Comparison of ENCODE assay signal across 13 cellular contexts in genomic region chr2:231716641-231717280, GRCh38. TPM values are rescaled to one million over a fixed set of nuclear protein-coding genes. Genes with fewer than 3 reads are reported as not detected.
A peak's percentile ranks its signal among the peaks of the same experiment; 100 is the strongest.
DNase-seq lines count a peak whose midpoint lies in the region; ATAC-seq and TF ChIP-seq lines count a peak whose summit lies in the region.
"Had no signal": no experiment of that assay in that cellular context is flagged by ENCODE, and none has a peak within 500 bp of the region (broad histone marks: within the 10 kb centered on the region; RNA-seq: fewer than 3 reads in every experiment).

No MANE protein-coding gene starts in this region.

- 0 out of 2 replicates have a peak, but pooled peaks cover 5% of the 10 kb centered on the region for H3K9me3 ChIP-seq in DOHH2 (ENCODE audit: control insufficient read depth, insufficient read depth, low read length)
- H3K9me3 ChIP-seq: thyroid gland had no signal

- peaks cover 54% of the 10 kb centered on the region for H3F3A ChIP-seq in DOHH2 (ENCODE audit: control insufficient read depth, insufficient read depth)

- H4K20me1 ChIP-seq in DOHH2 (ENCODE audit: control insufficient read depth, insufficient read depth, low read depth, low read length) = peaks cover 3% of the 10 kb centered on the region; the same call in 1 of the 2 replicates

- peak overlapping the region; percentile 91 for H3K27ac ChIP-seq in DOHH2 (ENCODE audit: low read depth, low read length)
- H3K27ac ChIP-seq: thyroid gland had no signal

- H3K4me1 ChIP-seq in DOHH2 (ENCODE audit: control insufficient read depth, low read length) = peaks cover 68% of the 10 kb centered on the region

- no peak for ATAC-seq in HG02981 (IDR thresholded peaks at IDR 0.05; ENCODE audit: unreplicated experiment)
- ATAC-seq: left colon had no signal

- H3K9me3 Mint-ChIP-seq in chondrocyte (ENCODE audit: low read depth) = no peaks in the 10 kb centered on the region
- no peaks in the 10 kb centered on the region for H3K9me3 Mint-ChIP-seq in neural crest cell

- H3K27me3 Mint-ChIP-seq in chondrocyte (ENCODE audit: low read depth) (no peaks in the 10 kb centered on the region), neural crest cell (ENCODE audit: low read depth) (peaks cover 46% of the 10 kb centered on the region)
- H3K27me3 Mint-ChIP-seq: activated CD4-positive, alpha-beta memory T cell treated with anti-CD3 and anti-CD28 coated beads for 36 hours; progenitor cell of endocrine pancreas had no signal

- peaks cover 16% of the 10 kb centered on the region for H3K79me2 ChIP-seq in DOHH2 (ENCODE audit: control insufficient read depth, low read length)

- no peaks in the 10 kb centered on the region for H3K9me2 ChIP-seq in DOHH2 (replicated peaks; ENCODE audit: control insufficient read depth, low read length)

- no peak for TF ChIP-seq CTCF in DOHH2 (IDR thresholded peaks at IDR 0.05; ENCODE audit: low read depth, low read length, poor library complexity, severe bottlenecking)
- TF ChIP-seq CTCF in chondrocyte (IDR thresholded peaks at IDR 0.05) = no peak
- TF ChIP-seq CTCF in neural crest cell (conservative IDR thresholded peaks at IDR 0.05) = no peak
- TF ChIP-seq CTCF in GM20000 (IDR thresholded peaks at IDR 0.05; ENCODE audit: extremely low read depth, missing control alignments) = no peak

- no peak overlapping the region; the same call in 1 of the 2 replicates for H3K4me3 ChIP-seq in DOHH2 (ENCODE audit: low read length)
- H3K4me3 ChIP-seq: thyroid gland had no signal

- H3K36me3 Mint-ChIP-seq in chondrocyte (ENCODE audit: low read depth) = peaks cover 9% of the 10 kb centered on the region
- peaks cover 25% of the 10 kb centered on the region for H3K36me3 Mint-ChIP-seq in neural crest cell (ENCODE audit: low read depth)

- H3K27ac Mint-ChIP-seq in chondrocyte (ENCODE audit: unreplicated experiment) = peak overlapping the region; percentile 73
- no peak overlapping the region for H3K27ac Mint-ChIP-seq in neural crest cell (ENCODE audit: unreplicated experiment)
- H3K27ac Mint-ChIP-seq: activated CD4-positive, alpha-beta memory T cell treated with anti-CD3 and anti-CD28 coated beads for 36 hours; progenitor cell of endocrine pancreas had no signal

- H3K36me3 ChIP-seq in DOHH2 (ENCODE audit: control insufficient read depth, low read length) = peaks cover 40% of the 10 kb centered on the region

- peak overlapping the region; percentile 96 for H3K4me2 ChIP-seq in DOHH2 (ENCODE audit: low read length)

- H3K27me3 ChIP-seq in DOHH2 (ENCODE audit: control insufficient read depth, low read length) = no peaks in the 10 kb centered on the region
- H3K27me3 ChIP-seq: thyroid gland had no signal

- DNase-seq in HT1080 (ENCODE audit: low read depth) (peak; percentile 15), chondrocyte (ENCODE audit: low spot score) (peak; percentile 20), neural crest cell (ENCODE audit: low read depth, low spot score) (no peak), GM20000 (ENCODE audit: low spot score) (no peak), NCI-H2227 treated with DMSO at 0.1 percent for 48 hours (lab: John Stamatoyannopoulos, UW) (no peak), middle frontal gyrus (ENCODE audit: extremely low spot score, low spot score) (no peak)
- DNase-seq: SW 1271, thyroid gland had no signal

- H3K4me3 Mint-ChIP-seq in chondrocyte (ENCODE audit: unreplicated experiment) (no peak overlapping the region), neural crest cell (peak overlapping the region; percentile 91)
- H3K4me3 Mint-ChIP-seq: activated CD4-positive, alpha-beta memory T cell treated with anti-CD3 and anti-CD28 coated beads for 36 hours had no signal

- H3K4me1 Mint-ChIP-seq in chondrocyte (ENCODE audit: low read depth) (peaks cover 40% of the 10 kb centered on the region), neural crest cell (peaks cover 47% of the 10 kb centered on the region)

RNA-seq across cellular contexts. Expression of gene PTMA, which starts 8.4 kb away (rescaled TPM):
- total RNA-seq in HT1080 (2014; rRNA removed; shearing (Covaris generic)) = 1,647 and 2,130 TPM in 2 replicates
- 1,527 and 1,813 TPM in 2 replicates for polyA plus RNA-seq in HT1080 (2015; cell fraction: cytosol; rRNA removed)
- 809 and 884 TPM in 2 replicates for polyA plus RNA-seq in HT1080 (2015; cell fraction: nucleus; rRNA removed)
- total RNA-seq in chondrocyte = 391 to 435 TPM (median 409 TPM) in 3 replicates
- total RNA-seq in neural crest cell = 1,415 and 1,529 TPM in 2 replicates

Comparison
In these comparisons a context has a peak if more than half of its experiments do, and no peak if none do; other contexts are left out.
1. DNase-seq: peak in HT1080 (single experiment) and chondrocyte (single experiment); none in neural crest cell (single experiment), GM20000 (single experiment), NCI-H2227 treated with DMSO at 0.1 percent for 48 hours (single experiment) and middle frontal gyrus (single experiment).